ENCODE assay signal across 13 cellular contexts in genomic region chr6:8017705-8018104, GRCh38. TPM values are rescaled to one million over a fixed set of nuclear protein-coding genes. Genes with fewer than 3 reads are reported as not detected.
A peak's percentile ranks its signal among the peaks of the same experiment; 100 is the strongest.
DNase-seq lines count a peak whose midpoint lies in the region; ATAC-seq, FAIRE-seq and TF ChIP-seq lines count a peak whose summit lies in the region.
"Had no signal": no experiment of that assay in that cellular context is flagged by ENCODE, and none has a peak within 500 bp of the region (broad histone marks: within the 10 kb centered on the region; RNA-seq: fewer than 3 reads in every experiment).

No MANE protein-coding gene starts in this region.

- H3K4me1 Mint-ChIP-seq in activated B cell treated with CpG ODN at 0.5 μM for 24 hours = peaks cover 8% of the 10 kb centered on the region
- H3K4me1 Mint-ChIP-seq in Calu3 (ENCODE audit: low read depth, unreplicated experiment) = no peaks in the 10 kb centered on the region

- H3K27ac ChIP-seq in cardiac muscle cell (peak overlapping the region; percentile 29), right cardiac atrium (ENCODE audit: low read length) (no peak overlapping the region)
- H3K27ac ChIP-seq: adrenal gland, vagina had no signal

- ATAC-seq in right cardiac atrium = no peak
- peak; percentile 22 for ATAC-seq in HG02759 (IDR thresholded peaks at IDR 0.05; ENCODE audit: unreplicated experiment)
- ATAC-seq in activated B cell treated with CpG ODN at 0.5 μM for 24 hours (ENCODE audit: low read depth) = no peak
- ATAC-seq: Panc1 had no signal

- POLR2A ChIA-PET in activated B cell treated with CpG ODN at 0.5 μM for 24 hours (lab: Charles Lee) = interaction anchor here (0.6 kb wide), 1 partner anchor 919 kb away, joined by 3 read pairs; no protein-coding TSS in a partner anchor

- no peaks in the 10 kb centered on the region for H3K36me3 ChIP-seq in cardiac muscle cell
- H3K36me3 ChIP-seq: MG63, vagina had no signal

- CTCF ChIA-PET in activated B cell treated with CpG ODN at 0.5 μM for 24 hours (lab: Charles Lee) (interaction anchor here (1.6 to 1.8 kb wide), 2 partner anchors 12 to 299 kb away, joined by 3 to 9 read pairs; no protein-coding TSS in a partner anchor), Calu3 (lab: Charles Lee) (no interaction called here)

- H3K4me3 Mint-ChIP-seq in activated B cell treated with CpG ODN at 0.5 μM for 24 hours (peak overlapping the region; percentile 68), Calu3 (ENCODE audit: low read depth, unreplicated experiment) (no peak overlapping the region)

- H3K4me3 ChIP-seq in cardiac muscle cell (no peak overlapping the region), right cardiac atrium (ENCODE audit: low read length) (no peak overlapping the region)
- H3K4me3 ChIP-seq: adrenal gland, MG63, vagina had no signal

- no peak for FAIRE-seq in frontal cortex (lab: Jason Lieb, UNC)

- H3K27ac Mint-ChIP-seq in activated B cell treated with CpG ODN at 0.5 μM for 24 hours (no peak overlapping the region), Calu3 (ENCODE audit: unreplicated experiment) (no peak overlapping the region)

- no TSS peak for BruUV-seq in Calu3 (replicated peaks; lab: Mats Ljungman, UMichigan)

- intact Hi-C loops in right cardiac atrium (cut with DNase I) (no loop called here), activated B cell treated with CpG ODN at 0.5 μM for 24 hours (cut with micrococcal nuclease) (no loop called here), Calu3 (cut with micrococcal nuclease; ENCODE audit: unreplicated experiment) (no loop called here)

- DNase-seq in cardiac muscle cell (ENCODE audit: low read depth in 1 of 2, low spot score in 1 of 2) (no peak), right cardiac atrium (no peak), activated B cell treated with CpG ODN at 0.5 μM for 24 hours (no peak), cerebellum (ENCODE audit: low spot score) (no peak), NCI-H187 treated with DMSO at 0.1 percent for 48 hours (lab: John Stamatoyannopoulos, UW) (no peak), Calu3 (no peak), frontal cortex (ENCODE audit: low spot score in 2 of 2) (no peak)
- DNase-seq: adrenal gland, DND-41, MG63 had no signal

- H3K27me3 Mint-ChIP-seq in activated B cell treated with CpG ODN at 0.5 μM for 24 hours (no peaks in the 10 kb centered on the region), Calu3 (ENCODE audit: unreplicated experiment) (no peaks in the 10 kb centered on the region)

- H3K4me1 ChIP-seq in cardiac muscle cell (ENCODE audit: low read depth) = no peaks in the 10 kb centered on the region
- H3K4me1 ChIP-seq in right cardiac atrium (ENCODE audit: control insufficient read depth, insufficient read depth, low read length) = no peaks in the 10 kb centered on the region
- H3K4me1 ChIP-seq: adrenal gland, vagina had no signal

- peaks cover 44% of the 10 kb centered on the region for H3K36me3 Mint-ChIP-seq in activated B cell treated with CpG ODN at 0.5 μM for 24 hours (ENCODE audit: low read depth)
- H3K36me3 Mint-ChIP-seq in Calu3 (ENCODE audit: insufficient read depth, unreplicated experiment) = no peaks in the 10 kb centered on the region

- H3K27me3 ChIP-seq in cardiac muscle cell (no peaks in the 10 kb centered on the region), right cardiac atrium (ENCODE audit: control insufficient read depth, insufficient read depth) (no peaks in the 10 kb centered on the region)
- H3K27me3 ChIP-seq: adrenal gland, MG63, vagina had no signal

- no peaks in the 10 kb centered on the region for H3K9me3 Mint-ChIP-seq in activated B cell treated with CpG ODN at 0.5 μM for 24 hours
- H3K9me3 Mint-ChIP-seq in Calu3 (ENCODE audit: low read depth, unreplicated experiment) = no peaks in the 10 kb centered on the region

- H3K9me3 ChIP-seq in cardiac muscle cell (ENCODE audit: low read depth) = no peaks in the 10 kb centered on the region
- no peaks in the 10 kb centered on the region for H3K9me3 ChIP-seq in right cardiac atrium (ENCODE audit: control insufficient read depth, low read length)
- H3K9me3 ChIP-seq: adrenal gland, MG63, vagina had no signal

- TF ChIP-seq CTCF in cardiac muscle cell (IDR thresholded peaks at IDR 0.05; ENCODE audit: low read depth, low read length) (no peak), activated B cell treated with CpG ODN at 0.5 μM for 24 hours (IDR thresholded peaks at IDR 0.05) (no peak), Calu3 (IDR thresholded peaks at IDR 0.05; ENCODE audit: unreplicated experiment) (no peak)

- 85% methylated on average over 7 of the region's 7 CpGs for WGBS in right cardiac atrium

RNA-seq across cellular contexts. Expression of gene BLOC1S5, which starts 46.5 kb away (rescaled TPM):
- total RNA-seq in cardiac muscle cell (10.2 and 12.0 TPM in 2 replicates), right cardiac atrium (10 to 100 TPM in 1 of 4 donors, 1 to 10 TPM in 3; 7.1 to 10.9 (median 8.9) TPM), activated B cell treated with CpG ODN at 0.5 μM for 24 hours (13.8 and 16.8 TPM in 2 replicates), cerebellum (17.8 TPM), Calu3 (2022) (8.0 and 10.5 TPM in 2 replicates), frontal cortex (20.8 TPM)
- polyA plus RNA-seq in cardiac muscle cell (10.8 and 14.9 TPM in 2 replicates), right cardiac atrium (6.1 TPM)
